ENCODE assay signal across 1 cellular context in the genomic region with DNA sequence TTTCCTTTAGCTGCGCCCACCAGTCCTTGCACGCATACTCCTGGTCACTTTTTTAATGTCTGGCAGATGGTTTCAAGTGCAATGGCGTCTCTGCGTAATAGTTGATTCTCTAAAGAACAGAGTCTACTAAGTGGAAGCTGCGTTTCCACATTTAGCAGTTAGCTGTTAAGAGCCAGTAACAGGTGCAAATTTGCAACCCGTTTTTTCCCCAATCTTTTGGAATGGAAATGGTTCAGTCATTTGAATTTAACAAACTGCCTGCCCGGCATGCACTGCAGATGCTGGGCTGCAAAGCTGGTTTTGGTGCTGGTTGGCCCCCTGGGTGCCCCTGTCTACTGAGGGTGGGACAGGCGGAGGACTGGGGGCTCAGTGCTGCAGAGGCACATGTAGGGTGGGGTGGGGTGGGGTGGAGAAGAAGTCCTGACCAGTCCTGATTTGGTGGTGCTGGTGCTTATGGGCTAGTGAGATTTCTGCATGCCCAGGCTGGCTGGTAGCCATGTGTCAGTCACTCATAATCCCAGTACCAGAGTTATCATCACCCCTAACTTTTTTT.
TF ChIP-seq lines count a peak whose summit lies in the region.

No MANE protein-coding gene starts in this region.

TF ChIP-seq in GM23338, 12 proteins besides CTCF, POLR2A, EP300 and RAD21:
- no peak for TF ChIP-seq EZH2 (IDR thresholded peaks at IDR 0.05; ENCODE audit: low read depth, unreplicated experiment)
- no peak for TF ChIP-seq CREB1 (CRISPR knock-in tag; IDR thresholded peaks at IDR 0.05; ENCODE audit: low read depth)
- TF ChIP-seq, protein P1, sequence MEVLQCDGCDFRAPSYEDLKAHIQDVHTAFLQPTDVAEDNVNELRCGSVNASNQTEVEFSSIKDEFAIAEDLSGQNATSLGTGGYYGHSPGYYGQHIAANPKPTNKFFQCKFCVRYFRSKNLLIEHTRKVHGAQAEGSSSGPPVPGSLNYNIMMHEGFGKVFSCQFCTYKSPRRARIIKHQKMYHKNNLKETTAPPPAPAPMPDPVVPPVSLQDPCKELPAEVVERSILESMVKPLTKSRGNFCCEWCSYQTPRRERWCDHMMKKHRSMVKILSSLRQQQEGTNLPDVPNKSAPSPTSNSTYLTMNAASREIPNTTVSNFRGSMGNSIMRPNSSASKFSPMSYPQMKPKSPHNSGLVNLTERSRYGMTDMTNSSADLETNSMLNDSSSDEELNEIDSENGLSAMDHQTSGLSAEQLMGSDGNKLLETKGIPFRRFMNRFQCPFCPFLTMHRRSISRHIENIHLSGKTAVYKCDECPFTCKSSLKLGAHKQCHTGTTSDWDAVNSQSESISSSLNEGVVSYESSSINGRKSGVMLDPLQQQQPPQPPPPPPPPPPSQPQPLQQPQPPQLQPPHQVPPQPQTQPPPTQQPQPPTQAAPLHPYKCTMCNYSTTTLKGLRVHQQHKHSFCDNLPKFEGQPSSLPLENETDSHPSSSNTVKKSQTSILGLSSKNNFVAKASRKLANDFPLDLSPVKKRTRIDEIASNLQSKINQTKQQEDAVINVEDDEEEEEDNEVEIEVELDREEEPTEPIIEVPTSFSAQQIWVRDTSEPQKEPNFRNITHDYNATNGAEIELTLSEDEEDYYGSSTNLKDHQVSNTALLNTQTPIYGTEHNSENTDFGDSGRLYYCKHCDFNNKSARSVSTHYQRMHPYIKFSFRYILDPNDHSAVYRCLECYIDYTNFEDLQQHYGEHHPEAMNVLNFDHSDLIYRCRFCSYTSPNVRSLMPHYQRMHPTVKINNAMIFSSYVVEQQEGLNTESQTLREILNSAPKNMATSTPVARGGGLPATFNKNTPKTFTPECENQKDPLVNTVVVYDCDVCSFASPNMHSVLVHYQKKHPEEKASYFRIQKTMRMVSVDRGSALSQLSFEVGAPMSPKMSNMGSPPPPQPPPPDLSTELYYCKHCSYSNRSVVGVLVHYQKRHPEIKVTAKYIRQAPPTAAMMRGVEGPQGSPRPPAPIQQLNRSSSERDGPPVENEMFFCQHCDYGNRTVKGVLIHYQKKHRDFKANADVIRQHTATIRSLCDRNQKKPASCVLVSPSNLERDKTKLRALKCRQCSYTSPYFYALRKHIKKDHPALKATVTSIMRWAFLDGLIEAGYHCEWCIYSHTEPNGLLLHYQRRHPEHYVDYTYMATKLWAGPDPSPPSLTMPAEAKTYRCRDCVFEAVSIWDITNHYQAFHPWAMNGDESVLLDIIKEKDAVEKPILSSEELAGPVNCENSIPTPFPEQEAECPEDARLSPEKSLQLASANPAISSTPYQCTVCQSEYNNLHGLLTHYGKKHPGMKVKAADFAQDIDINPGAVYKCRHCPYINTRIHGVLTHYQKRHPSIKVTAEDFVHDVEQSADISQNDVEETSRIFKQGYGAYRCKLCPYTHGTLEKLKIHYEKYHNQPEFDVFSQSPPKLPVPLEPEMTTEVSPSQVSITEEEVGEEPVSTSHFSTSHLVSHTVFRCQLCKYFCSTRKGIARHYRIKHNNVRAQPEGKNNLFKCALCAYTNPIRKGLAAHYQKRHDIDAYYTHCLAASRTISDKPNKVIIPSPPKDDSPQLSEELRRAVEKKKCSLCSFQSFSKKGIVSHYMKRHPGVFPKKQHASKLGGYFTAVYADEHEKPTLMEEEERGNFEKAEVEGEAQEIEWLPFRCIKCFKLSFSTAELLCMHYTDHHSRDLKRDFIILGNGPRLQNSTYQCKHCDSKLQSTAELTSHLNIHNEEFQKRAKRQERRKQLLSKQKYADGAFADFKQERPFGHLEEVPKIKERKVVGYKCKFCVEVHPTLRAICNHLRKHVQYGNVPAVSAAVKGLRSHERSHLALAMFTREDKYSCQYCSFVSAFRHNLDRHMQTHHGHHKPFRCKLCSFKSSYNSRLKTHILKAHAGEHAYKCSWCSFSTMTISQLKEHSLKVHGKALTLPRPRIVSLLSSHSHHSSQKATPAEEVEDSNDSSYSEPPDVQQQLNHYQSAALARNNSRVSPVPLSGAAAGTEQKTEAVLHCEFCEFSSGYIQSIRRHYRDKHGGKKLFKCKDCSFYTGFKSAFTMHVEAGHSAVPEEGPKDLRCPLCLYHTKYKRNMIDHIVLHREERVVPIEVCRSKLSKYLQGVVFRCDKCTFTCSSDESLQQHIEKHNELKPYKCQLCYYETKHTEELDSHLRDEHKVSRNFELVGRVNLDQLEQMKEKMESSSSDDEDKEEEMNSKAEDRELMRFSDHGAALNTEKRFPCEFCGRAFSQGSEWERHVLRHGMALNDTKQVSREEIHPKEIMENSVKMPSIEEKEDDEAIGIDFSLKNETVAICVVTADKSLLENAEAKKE (CRISPR knock-in tag; IDR thresholded peaks at IDR 0.05): no peak
- TF ChIP-seq, protein P2, sequence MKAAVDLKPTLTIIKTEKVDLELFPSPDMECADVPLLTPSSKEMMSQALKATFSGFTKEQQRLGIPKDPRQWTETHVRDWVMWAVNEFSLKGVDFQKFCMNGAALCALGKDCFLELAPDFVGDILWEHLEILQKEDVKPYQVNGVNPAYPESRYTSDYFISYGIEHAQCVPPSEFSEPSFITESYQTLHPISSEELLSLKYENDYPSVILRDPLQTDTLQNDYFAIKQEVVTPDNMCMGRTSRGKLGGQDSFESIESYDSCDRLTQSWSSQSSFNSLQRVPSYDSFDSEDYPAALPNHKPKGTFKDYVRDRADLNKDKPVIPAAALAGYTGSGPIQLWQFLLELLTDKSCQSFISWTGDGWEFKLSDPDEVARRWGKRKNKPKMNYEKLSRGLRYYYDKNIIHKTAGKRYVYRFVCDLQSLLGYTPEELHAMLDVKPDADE (IDR thresholded peaks at IDR 0.05): no peak
- TF ChIP-seq EZH2phosphoT487 (IDR thresholded peaks at IDR 0.05; ENCODE audit: unreplicated experiment): no peak
- no peak for TF ChIP-seq ZNF114 (CRISPR knock-in tag; IDR thresholded peaks at IDR 0.05)
- TF ChIP-seq POLR2AphosphoS5 (IDR thresholded peaks at IDR 0.05; ENCODE audit: low read depth): no peak
- TF ChIP-seq STAT1 (IDR thresholded peaks at IDR 0.05; ENCODE audit: unreplicated experiment): no peak
